In the genomic region with DNA sequence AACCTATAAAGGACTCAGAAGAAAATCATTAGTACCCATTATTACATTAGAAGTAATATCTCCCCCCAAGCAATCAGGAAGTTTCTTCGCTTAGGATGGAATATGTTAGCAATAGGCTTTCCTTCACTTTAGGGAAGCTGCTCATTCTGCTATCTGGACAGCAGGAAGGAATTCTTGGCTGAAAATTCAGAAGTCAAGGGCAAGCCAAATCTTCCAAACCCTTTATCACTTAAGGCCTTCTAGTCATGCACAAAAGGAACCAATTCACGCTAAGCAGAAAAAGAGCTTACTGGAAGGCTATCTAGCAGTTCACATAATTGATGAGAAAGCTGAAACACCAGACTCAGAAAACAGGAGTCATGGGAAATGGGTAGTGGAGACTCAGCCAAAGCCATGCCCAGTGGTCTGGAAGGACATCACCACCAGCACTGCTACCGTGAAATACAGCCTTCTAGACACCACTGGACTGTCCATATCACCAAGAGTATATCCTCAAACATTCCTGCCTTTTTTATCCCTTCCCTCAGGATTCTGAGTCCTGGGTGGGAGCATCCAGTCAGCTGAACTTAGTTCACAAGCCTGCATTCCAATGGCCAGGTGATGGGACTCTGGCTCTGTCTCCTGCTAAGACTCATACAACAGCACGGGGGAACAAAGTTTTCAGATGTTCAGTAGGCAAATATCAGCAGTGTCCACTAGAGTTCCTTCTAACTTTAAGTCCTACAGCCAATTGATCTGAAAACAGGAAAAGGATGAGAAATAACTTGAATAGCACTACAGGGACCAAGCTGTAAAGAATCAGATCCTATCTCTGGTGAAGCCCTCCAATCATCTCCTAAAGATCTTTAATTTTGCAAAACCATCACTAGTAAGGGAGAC, we compare ENCODE assay signal across 1 cellular context.
TF ChIP-seq lines count a peak whose summit lies in the region.

No MANE protein-coding gene starts in this region.

TF ChIP-seq in GM12878, 131 proteins besides CTCF, POLR2A, EP300 and RAD21:
- TF ChIP-seq CHD2 (IDR thresholded peaks at IDR 0.05; ENCODE audit: borderline replicate concordance, low read depth, low read length) (no peak), HDAC6 (IDR thresholded peaks at IDR 0.05; ENCODE audit: unreplicated experiment) (no peak), E2F8 (IDR thresholded peaks at IDR 0.05; ENCODE audit: low read depth, partially characterized antibody) (no peak), GABPA (IDR thresholded peaks at IDR 0.05; ENCODE audit: low read depth) (no peak), RCOR1 (conservative IDR thresholded peaks at IDR 0.05; ENCODE audit: low read depth, low read length) (no peak), JUNB (IDR thresholded peaks at IDR 0.05) (no peak)
